26 cellular contexts compared by ENCODE assay signal in the genomic region with DNA sequence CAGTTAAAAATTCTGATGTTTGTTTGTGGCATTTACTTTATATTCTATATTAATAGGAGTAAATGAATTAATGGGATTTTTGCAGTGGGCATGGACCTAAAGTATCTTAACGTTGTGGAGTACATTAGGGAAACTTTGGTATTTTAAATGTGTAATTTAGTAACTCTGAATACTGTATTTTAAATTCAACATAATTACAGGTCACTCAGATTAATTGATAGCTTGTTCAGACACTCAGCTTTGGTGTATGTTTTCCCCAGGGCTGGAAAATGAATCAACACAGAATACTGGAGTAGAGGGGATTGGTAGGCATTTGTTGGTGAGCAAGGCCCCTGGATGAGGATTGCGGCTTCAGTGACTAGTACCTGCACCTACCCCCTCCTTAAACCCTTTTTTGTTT.
DNase-seq lines count a peak whose midpoint lies in the region; ATAC-seq and TF ChIP-seq lines count a peak whose summit lies in the region.
"Had no signal": no experiment of that assay in that cellular context is flagged by ENCODE, and none has a peak within 500 bp of the region (broad histone marks: within the 10 kb centered on the region; RNA-seq: fewer than 3 reads in every experiment).

No MANE protein-coding gene starts in this region.

- no peak overlapping the region for H2BK120ac ChIP-seq in mesendoderm (ENCODE audit: low read depth, low read length)

- peaks cover 30% of the 10 kb centered on the region for H3K79me1 ChIP-seq in mesendoderm (ENCODE audit: low read length)

- H4K5ac ChIP-seq in mesendoderm (ENCODE audit: low read length) = no peak overlapping the region

- peaks cover 50 to 74% of the 10 kb centered on the region in 2 donors for H3K4me1 Mint-ChIP-seq in stimulated activated naive B cell treated with anti-CD40 and anti-IgM and Interleukin-4, amounts not matched to agents 10 μg/mL and 1 μg/mL and 100 μg/mL, for 72 hours

- no peaks in the 10 kb centered on the region for H3K27me3 Mint-ChIP-seq in stimulated activated naive B cell treated with anti-CD40 and anti-IgM and Interleukin-4, amounts not matched to agents 10 μg/mL and 1 μg/mL and 100 μg/mL, for 72 hours

- peaks cover 69% of the 10 kb centered on the region for H3K79me2 ChIP-seq in mesendoderm (ENCODE audit: control insufficient read depth, insufficient read depth, low read length)

- H3K4me2 ChIP-seq in mesendoderm (ENCODE audit: low read length) = no peak overlapping the region

- no peak overlapping the region for H3K4me3 Mint-ChIP-seq in stimulated activated naive B cell treated with anti-CD40 and anti-IgM and Interleukin-4, amounts not matched to agents 10 μg/mL and 1 μg/mL and 100 μg/mL, for 72 hours
- H3K4me3 Mint-ChIP-seq: activated naive CD8-positive, alpha-beta T cell treated with anti-CD3 and anti-CD28 coated beads, Interleukin-2, amount 50 U/mL, for 24 hours; activated T-cell treated with anti-CD3 and anti-CD28 coated beads, Interleukin-2, amount 50 U/mL, for 4 hours; CD4-positive, CD25-positive, alpha-beta regulatory T cell; T-helper 2 cell treated with Interferon-gamma antibody and Interleukin-4, amounts not matched to agents 5 μg/mL and 100 μg/mL, for 36 hours had no signal

- no peak for ATAC-seq in stimulated activated naive B cell treated with anti-CD40 and anti-IgM and Interleukin-4, amounts not matched to agents 10 μg/mL and 1 μg/mL and 100 μg/mL, for 72 hours (replicated peaks)
- no peak for ATAC-seq in HG02763 (IDR thresholded peaks at IDR 0.05; ENCODE audit: unreplicated experiment)
- ATAC-seq: activated naive CD8-positive, alpha-beta T cell treated with anti-CD3 and anti-CD28 coated beads, Interleukin-2, amount 50 U/mL, for 24 hours; activated T-cell treated with anti-CD3 and anti-CD28 coated beads, Interleukin-2, amount 50 U/mL, for 4 hours; body of pancreas; right lobe of liver had no signal

- peak overlapping the region; percentile 42 for H3K27ac Mint-ChIP-seq in stimulated activated naive B cell treated with anti-CD40 and anti-IgM and Interleukin-4, amounts not matched to agents 10 μg/mL and 1 μg/mL and 100 μg/mL, for 72 hours
- H3K27ac Mint-ChIP-seq: activated naive CD8-positive, alpha-beta T cell treated with anti-CD3 and anti-CD28 coated beads, Interleukin-2, amount 50 U/mL, for 24 hours; T-helper 2 cell treated with Interferon-gamma antibody and Interleukin-4, amounts not matched to agents 5 μg/mL and 100 μg/mL, for 36 hours had no signal

- H3K4me3 ChIP-seq in HUES48 (ENCODE audit: low read depth, low read length) = no peak overlapping the region
- H3K4me3 ChIP-seq in mesendoderm (ENCODE audit: low read length) = no peak overlapping the region
- H3K4me3 ChIP-seq: body of pancreas, left ventricle myocardium inferior, right lobe of liver, suprapubic skin, uterus had no signal

- no peak overlapping the region for H3K9ac ChIP-seq in HUES48 (ENCODE audit: low read depth, low read length)
- H3K9ac ChIP-seq in mesendoderm (ENCODE audit: low read length) = no peak overlapping the region

- no peak overlapping the region for H2AK5ac ChIP-seq in mesendoderm (ENCODE audit: low read length)

- H3K36me3 ChIP-seq in HUES48 (ENCODE audit: control insufficient read depth, insufficient read depth, low read length) (no peaks in the 10 kb centered on the region), mesendoderm (ENCODE audit: control insufficient read depth, insufficient read depth, low read length) (no peaks in the 10 kb centered on the region)
- H3K36me3 ChIP-seq: left ventricle myocardium inferior, right lobe of liver, suprapubic skin, uterus had no signal

- peaks cover 97% of the 10 kb centered on the region for H3K4me1 ChIP-seq in HUES48 (ENCODE audit: control insufficient read depth, insufficient read depth, low read length)
- H3K4me1 ChIP-seq in mesendoderm (ENCODE audit: control insufficient read depth, low read depth, low read length) = peaks cover 32% of the 10 kb centered on the region
- H3K4me1 ChIP-seq: body of pancreas had no signal

- H3K56ac ChIP-seq in mesendoderm (ENCODE audit: low read length) = no peak overlapping the region

- H3K4ac ChIP-seq in mesendoderm (ENCODE audit: low read depth, low read length) = peak overlapping the region; percentile 37

- peak overlapping the region; percentile 84 for H3K27ac ChIP-seq in HUES48 (ENCODE audit: low read depth, low read length)
- H3K27ac ChIP-seq in VCaP = 0 out of 2 replicates have a peak overlapping the region, but pooled peaks have one; percentile 77
- H3K27ac ChIP-seq in mesendoderm (ENCODE audit: low read depth, low read length) = no peak overlapping the region
- H3K27ac ChIP-seq: body of pancreas, left ventricle myocardium inferior, right lobe of liver, suprapubic skin, uterus had no signal

- TF ChIP-seq CTCF in VCaP (conservative IDR thresholded peaks at IDR 0.05) = no peak

- peaks cover 12 to 13% of the 10 kb centered on the region in 2 donors for H3K36me3 Mint-ChIP-seq in stimulated activated naive B cell treated with anti-CD40 and anti-IgM and Interleukin-4, amounts not matched to agents 10 μg/mL and 1 μg/mL and 100 μg/mL, for 72 hours
- H3K36me3 Mint-ChIP-seq: CD4-positive, CD25-positive, alpha-beta regulatory T cell had no signal

- DNase-seq in mesendoderm (no peak), NCI-H345 (lab: John Stamatoyannopoulos, UW) (no peak), RKO (ENCODE audit: low spot score) (no peak)
- no peak for DNase-seq in stimulated activated naive B cell treated with anti-CD40 and anti-IgM and Interleukin-4, amounts not matched to agents 10 μg/mL and 1 μg/mL and 100 μg/mL, for 72 hours
- DNase-seq: activated CD4-positive, alpha-beta T cell treated with anti-CD3 and anti-CD28 coated beads for 4 hours; activated naive CD8-positive, alpha-beta T cell treated with anti-CD3 and anti-CD28 coated beads, Interleukin-2, amount 50 U/mL, for 24 hours; activated T-cell treated with anti-CD3 and anti-CD28 coated beads, Interleukin-2, amount 50 U/mL, for 4 hours; body of pancreas; CD4-positive, CD25-positive, alpha-beta regulatory T cell; DND-41; islet precursor cell; left ventricle myocardium inferior; NCI-H1417 treated with DMSO at 0.1 percent for 48 hours; NCI-H2081; NCI-H774; posterior cingulate gyrus; right lobe of liver; Right ventricle myocardium superior; stimulated activated CD4-positive, alpha-beta T cell treated with anti-CD3 and anti-CD28 coated beads, Interleukin-4, amount 100 ng/mL, for 4 hours; stimulated activated naive CD4-positive, alpha-beta T cell; uterus had no signal

- no peak overlapping the region for H3K18ac ChIP-seq in mesendoderm (ENCODE audit: low read length)

- H3K27me3 ChIP-seq in HUES48 (ENCODE audit: control insufficient read depth, insufficient read depth, low read length) = no peaks in the 10 kb centered on the region
- H3K27me3 ChIP-seq in mesendoderm (ENCODE audit: insufficient read depth, low read length, poor library complexity) = no peaks in the 10 kb centered on the region
- H3K27me3 ChIP-seq: body of pancreas, right lobe of liver, suprapubic skin, uterus had no signal

- 100% methylated on average over 1 of the region's 2 CpGs for WGBS in mesendoderm (ENCODE audit: extremely low coverage, insufficient coverage, low lambda C conversion rate)

- no peak overlapping the region for H2BK15ac ChIP-seq in mesendoderm (replicated peaks; ENCODE audit: low read depth)

- no peak overlapping the region for H4K8ac ChIP-seq in mesendoderm (ENCODE audit: low read depth, low read length)

- H3K9me3 ChIP-seq in HUES48 (ENCODE audit: control insufficient read depth, insufficient read depth, low read length) = no peaks in the 10 kb centered on the region
- H3K9me3 ChIP-seq: body of pancreas, right lobe of liver, suprapubic skin, uterus had no signal

- no peak overlapping the region for H3K23ac ChIP-seq in mesendoderm (ENCODE audit: low read length)

- H2BK5ac ChIP-seq in mesendoderm (ENCODE audit: low read length) = no peak overlapping the region

- H3K9me3 Mint-ChIP-seq in stimulated activated naive B cell treated with anti-CD40 and anti-IgM and Interleukin-4, amounts not matched to agents 10 μg/mL and 1 μg/mL and 100 μg/mL, for 72 hours = peaks cover 8 to 10% of the 10 kb centered on the region in 2 donors
